ENCODE assay signal across 1 cellular context in the genomic region with DNA sequence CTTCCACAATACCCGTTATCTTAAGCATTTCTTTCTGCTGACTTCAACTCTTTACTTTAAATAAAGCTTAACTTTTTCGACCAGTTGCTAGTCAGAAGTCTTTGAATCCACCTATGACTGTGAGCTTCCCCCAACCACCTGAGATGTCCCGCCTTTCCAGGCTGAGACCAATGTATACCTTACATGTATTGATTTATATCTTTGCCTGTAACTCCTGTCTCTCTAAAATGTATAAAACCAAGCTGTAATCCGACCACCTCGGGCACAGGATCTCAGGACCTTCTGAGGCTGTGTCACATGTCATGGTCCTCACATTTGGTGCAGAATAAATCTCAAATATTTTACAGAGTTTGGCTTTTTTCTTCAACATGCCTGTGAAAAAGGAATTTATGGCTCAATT.
TF ChIP-seq lines count a peak whose summit lies in the region.

No MANE protein-coding gene starts in this region.

TF ChIP-seq in K562, 482 proteins besides CTCF, POLR2A, EP300 and RAD21 (continued from another document):
- TF ChIP-seq, protein P1, sequence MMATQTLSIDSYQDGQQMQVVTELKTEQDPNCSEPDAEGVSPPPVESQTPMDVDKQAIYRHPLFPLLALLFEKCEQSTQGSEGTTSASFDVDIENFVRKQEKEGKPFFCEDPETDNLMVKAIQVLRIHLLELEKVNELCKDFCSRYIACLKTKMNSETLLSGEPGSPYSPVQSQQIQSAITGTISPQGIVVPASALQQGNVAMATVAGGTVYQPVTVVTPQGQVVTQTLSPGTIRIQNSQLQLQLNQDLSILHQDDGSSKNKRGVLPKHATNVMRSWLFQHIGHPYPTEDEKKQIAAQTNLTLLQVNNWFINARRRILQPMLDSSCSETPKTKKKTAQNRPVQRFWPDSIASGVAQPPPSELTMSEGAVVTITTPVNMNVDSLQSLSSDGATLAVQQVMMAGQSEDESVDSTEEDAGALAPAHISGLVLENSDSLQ (IDR thresholded peaks at IDR 0.05), result peak; percentile 70
- TF ChIP-seq MYNN (IDR thresholded peaks at IDR 0.05) (no peak), MYNN (CRISPR knock-in tag; IDR thresholded peaks at IDR 0.05) (no peak)
